Comparison of ENCODE assay signal across 8 cellular contexts in genomic region chr1:45608475-45609156, GRCh38. TPM values are rescaled to one million over a fixed set of nuclear protein-coding genes. Genes with fewer than 3 reads are reported as not detected.
DNase-seq lines count a peak whose midpoint lies in the region; ATAC-seq, FAIRE-seq and TF ChIP-seq lines count a peak whose summit lies in the region.
"Had no signal": no experiment of that assay in that cellular context is flagged by ENCODE, and none has a peak within 500 bp of the region (broad histone marks: within the 10 kb centered on the region; RNA-seq: fewer than 3 reads in every experiment).

No MANE protein-coding gene starts in this region.

- intact Hi-C loops in CD8-positive, alpha-beta T cell (cut with DNase I, micrococcal nuclease) = loop anchor here in 1 of 2 experiments (1.0 kb wide), 1 partner anchor 21 kb away; no protein-coding TSS in a partner anchor
- intact Hi-C loops in mucosa of descending colon (cut with DNase I, micrococcal nuclease) = no loop called here
- intact Hi-C loops in posterior cingulate gyrus (cut with DNase I) = no loop called here

- FAIRE-seq in small intestine (lab: Jason Lieb, UNC) = no peak

- no peaks in the 10 kb centered on the region for H3K27me3 ChIP-seq in CD8-positive, alpha-beta T cell (ENCODE audit: insufficient read depth, low read length)
- H3K27me3 ChIP-seq in HL-60 (ENCODE audit: insufficient read depth, poor library complexity, severe bottlenecking) = no peaks in the 10 kb centered on the region
- no peaks in the 10 kb centered on the region for H3K27me3 ChIP-seq in small intestine (ENCODE audit: control insufficient read depth in 2 of 2, insufficient read depth in 2 of 2, low read length in 2 of 2)

- H3K9me3 Mint-ChIP-seq in CD8-positive, alpha-beta T cell = no peaks in the 10 kb centered on the region
- H3K9me3 Mint-ChIP-seq in activated CD4-positive, alpha-beta memory T cell treated with anti-CD3 and anti-CD28 coated beads, Interleukin-2, amount 10 ng/mL, durations not matched to agents 7 days and 5 days = no peaks in the 10 kb centered on the region

- H3K27ac ChIP-seq in CD8-positive, alpha-beta T cell (ENCODE audit: low read depth, low read length) = no peak overlapping the region
- H3K27ac ChIP-seq in HL-60 (replicated peaks) (peak overlapping the region; percentile 48), small intestine (ENCODE audit: low read depth in 1 of 2, low read length in 1 of 2) (no peak overlapping the region)

- no peak for DNase-seq in CD8-positive, alpha-beta T cell
- peak in 1 of 2 experiments; percentile 53 for DNase-seq in HL-60 (ENCODE audit: low read depth in 1 of 2, low spot score in 1 of 2)
- no peak for DNase-seq in activated CD4-positive, alpha-beta memory T cell treated with anti-CD3 and anti-CD28 coated beads, Interleukin-2, amount 10 ng/mL, durations not matched to agents 7 days and 5 days
- DNase-seq in mucosa of descending colon = no peak
- DNase-seq in small intestine = no peak
- no peak for DNase-seq in posterior cingulate gyrus
- DNase-seq: substantia nigra had no signal

- peaks cover 30% of the 10 kb centered on the region for H3K4me1 Mint-ChIP-seq in CD8-positive, alpha-beta T cell (ENCODE audit: low read depth)
- peaks cover 27% of the 10 kb centered on the region for H3K4me1 Mint-ChIP-seq in activated CD4-positive, alpha-beta memory T cell treated with anti-CD3 and anti-CD28 coated beads, Interleukin-2, amount 10 ng/mL, durations not matched to agents 7 days and 5 days

- POLR2A ChIA-PET in CD8-positive, alpha-beta T cell (lab: Charles Lee) = interaction anchor here (0.6 kb wide), 1 partner anchor 325 kb away, joined by 3 read pairs; no protein-coding TSS in a partner anchor
- POLR2A ChIA-PET in activated CD4-positive, alpha-beta memory T cell treated with anti-CD3 and anti-CD28 coated beads, Interleukin-2, amount 10 ng/mL, durations not matched to agents 7 days and 5 days (lab: Charles Lee) = interaction anchor here (1.2 to 1.6 kb wide), 4 partner anchors 8 to 78 kb away, joined by 3 to 6 read pairs (median 3); partner anchors contain the start of gene GPBP1L1

- no peaks in the 10 kb centered on the region for H3K27me3 Mint-ChIP-seq in CD8-positive, alpha-beta T cell (ENCODE audit: low read depth)
- H3K27me3 Mint-ChIP-seq in activated CD4-positive, alpha-beta memory T cell treated with anti-CD3 and anti-CD28 coated beads, Interleukin-2, amount 10 ng/mL, durations not matched to agents 7 days and 5 days = no peaks in the 10 kb centered on the region

- H3K27ac Mint-ChIP-seq in CD8-positive, alpha-beta T cell = peak overlapping the region; percentile 73
- H3K27ac Mint-ChIP-seq in activated CD4-positive, alpha-beta memory T cell treated with anti-CD3 and anti-CD28 coated beads, Interleukin-2, amount 10 ng/mL, durations not matched to agents 7 days and 5 days = peak overlapping the region; percentile 19

- CTCF ChIA-PET in CD8-positive, alpha-beta T cell (lab: Charles Lee) = interaction anchor here (0.6 to 1.4 kb wide), 3 partner anchors 38 to 123 kb away, joined by 3 to 5 read pairs (median 4); partner anchors contain the start of gene GPBP1L1
- CTCF ChIA-PET in activated CD4-positive, alpha-beta memory T cell treated with anti-CD3 and anti-CD28 coated beads, Interleukin-2, amount 10 ng/mL, durations not matched to agents 7 days and 5 days (lab: Charles Lee) = no interaction called here

- H3K4me1 ChIP-seq in CD8-positive, alpha-beta T cell (ENCODE audit: insufficient read depth, low read length) = no peaks in the 10 kb centered on the region
- no peaks in the 10 kb centered on the region for H3K4me1 ChIP-seq in mucosa of descending colon (ENCODE audit: low read depth)
- H3K4me1 ChIP-seq in small intestine (ENCODE audit: control insufficient read depth in 2 of 2, insufficient read depth in 1 of 2, low read depth in 1 of 2, low read length in 1 of 2) = no peaks in the 10 kb centered on the region

- no peaks in the 10 kb centered on the region for H3K9me3 ChIP-seq in CD8-positive, alpha-beta T cell (ENCODE audit: low read length)
- H3K9me3 ChIP-seq in mucosa of descending colon = no peaks in the 10 kb centered on the region
- no peaks in the 10 kb centered on the region for H3K9me3 ChIP-seq in small intestine (ENCODE audit: control insufficient read depth, low read depth)

- no peak for TF ChIP-seq CTCF in CD8-positive, alpha-beta T cell (IDR thresholded peaks at IDR 0.05)
- TF ChIP-seq CTCF in HL-60 (IDR thresholded peaks at IDR 0.05; ENCODE audit: insufficient read depth, low read length) (no peak), mucosa of descending colon (IDR thresholded peaks at IDR 0.05) (no peak)

- WGBS in small intestine, 3 donors = 75 to 93% (median 84%) methylated on average over 3 of the region's 3 CpGs

- peaks cover 85% of the 10 kb centered on the region for H3K36me3 Mint-ChIP-seq in CD8-positive, alpha-beta T cell
- peaks cover 65% of the 10 kb centered on the region for H3K36me3 Mint-ChIP-seq in activated CD4-positive, alpha-beta memory T cell treated with anti-CD3 and anti-CD28 coated beads, Interleukin-2, amount 10 ng/mL, durations not matched to agents 7 days and 5 days (ENCODE audit: low read depth)

- no peak overlapping the region for H3K4me3 Mint-ChIP-seq in CD8-positive, alpha-beta T cell
- no peak overlapping the region for H3K4me3 Mint-ChIP-seq in activated CD4-positive, alpha-beta memory T cell treated with anti-CD3 and anti-CD28 coated beads, Interleukin-2, amount 10 ng/mL, durations not matched to agents 7 days and 5 days

- ATAC-seq in CD8-positive, alpha-beta T cell = no peak
- ATAC-seq in mucosa of descending colon (peak; percentile 14), HG02759 (IDR thresholded peaks at IDR 0.05; ENCODE audit: unreplicated experiment) (no peak)

- peaks cover 29% of the 10 kb centered on the region for H3K36me3 ChIP-seq in CD8-positive, alpha-beta T cell (ENCODE audit: insufficient read depth, low read length)
- no peaks in the 10 kb centered on the region for H3K36me3 ChIP-seq in mucosa of descending colon (ENCODE audit: low read depth)
- H3K36me3 ChIP-seq in small intestine (ENCODE audit: control insufficient read depth in 2 of 2, insufficient read depth in 2 of 2, low read length in 2 of 2) = peaks cover 3% of the 10 kb centered on the region in 2 donors

- no peak overlapping the region for H3K4me3 ChIP-seq in CD8-positive, alpha-beta T cell (ENCODE audit: low read depth, low read length)
- H3K4me3 ChIP-seq in HL-60 (replicated peaks; ENCODE audit: insufficient read depth, low read length) (no peak overlapping the region), mucosa of descending colon (no peak overlapping the region), small intestine (ENCODE audit: low read depth in 1 of 2, low read length in 2 of 2) (no peak overlapping the region)

RNA-seq across cellular contexts. Expression of gene CCDC17, which starts 15.2 kb away (rescaled TPM):
- 1 to 10 TPM; 3.8 to 4.5 TPM for total RNA-seq in CD8-positive, alpha-beta T cell
- 1 to 10 TPM; 2.6 to 3.6 TPM for total RNA-seq in activated CD4-positive, alpha-beta memory T cell treated with anti-CD3 and anti-CD28 coated beads, Interleukin-2, amount 10 ng/mL, durations not matched to agents 7 days and 5 days
- 1 to 10 TPM; 4.1 to 6.8 (median 6.0) TPM for total RNA-seq in mucosa of descending colon
- 1 to 10 TPM; 1.5 to 8.3 (median 5.1) TPM for polyA plus RNA-seq in small intestine

RNA-seq across cellular contexts. Expression of gene NASP, which starts 24.8 kb away (rescaled TPM):
- 100 to 1,000 TPM; 106 to 112 TPM for total RNA-seq in CD8-positive, alpha-beta T cell
- total RNA-seq in activated CD4-positive, alpha-beta memory T cell treated with anti-CD3 and anti-CD28 coated beads, Interleukin-2, amount 10 ng/mL, durations not matched to agents 7 days and 5 days = 100 to 1,000 TPM; 166 to 172 TPM
- 10 to 100 TPM; 51.5 to 69.1 (median 60.1) TPM for total RNA-seq in mucosa of descending colon
- polyA plus RNA-seq in small intestine = 100 to 1,000 TPM in 1 of 3 donors, 10 to 100 TPM in 2; 46.3 to 149 (median 60.5) TPM

RNA-seq across cellular contexts. Expression of gene AKR1A1, which starts 58.0 kb away (rescaled TPM):
- 10 to 100 TPM; 27.2 to 31.9 TPM for total RNA-seq in CD8-positive, alpha-beta T cell
- 100 to 1,000 TPM; 144 TPM for total RNA-seq in activated CD4-positive, alpha-beta memory T cell treated with anti-CD3 and anti-CD28 coated beads, Interleukin-2, amount 10 ng/mL, durations not matched to agents 7 days and 5 days
- total RNA-seq in mucosa of descending colon = 100 to 1,000 TPM; 118 to 206 (median 190) TPM
- 100 to 1,000 TPM; 241 to 636 (median 364) TPM for polyA plus RNA-seq in small intestine
